ENCODE assay signal across 27 cellular contexts in the genomic region with DNA sequence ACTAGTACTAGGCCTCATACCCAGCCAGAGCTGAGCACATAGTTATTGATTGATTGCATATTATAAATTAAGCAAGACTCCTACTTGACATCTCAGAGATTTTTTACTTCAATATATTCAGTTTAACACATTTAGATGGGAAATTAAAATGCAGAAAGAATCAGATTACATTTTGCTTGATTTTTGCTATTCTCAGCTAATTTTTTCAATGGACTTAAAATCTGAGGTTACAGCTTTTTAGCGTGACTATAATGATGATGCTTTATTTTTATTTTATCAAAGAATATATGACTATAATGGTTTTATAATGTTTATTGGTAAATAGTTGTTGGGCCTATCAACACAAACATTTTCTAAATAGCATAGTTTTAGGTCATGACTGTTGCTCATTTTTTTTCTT.
"Had no signal": no experiment of that assay in that cellular context is flagged by ENCODE, and none has a peak within 500 bp of the region (broad histone marks: within the 10 kb centered on the region; RNA-seq: fewer than 3 reads in every experiment).

No MANE protein-coding gene starts in this region.

- H3K4me3 ChIP-seq: stomach, suprapubic skin, testis, thoracic aorta, thyroid gland, tibial artery, tibial nerve, transverse colon, upper lobe of left lung, upper lobe of right lung, uterus, vagina had no signal

- H3K9me3 ChIP-seq: suprapubic skin, testis, thoracic aorta, thyroid gland, tibial artery, transverse colon, upper lobe of right lung, uterus, vagina had no signal

- H3K27me3 ChIP-seq: stomach, suprapubic skin, testis, thyroid gland, tibial artery, tibial nerve, transverse colon, upper lobe of left lung, upper lobe of right lung, uterus, vagina had no signal

- DNase-seq: stimulated activated CD4-positive, alpha-beta T cell treated with anti-CD3 and anti-CD28 coated beads, Interleukin-2, amount 100 ng/mL, for 48 hours; stimulated activated CD4-positive, alpha-beta T cell treated with anti-CD3 and anti-CD28 coated beads, Interleukin-4, amount 100 ng/mL, for 1 hour; stimulated activated CD4-positive, alpha-beta T cell treated with anti-CD3 and anti-CD28 coated beads, Interleukin-4, amount 100 ng/mL, for 24 hours; stimulated activated CD4-positive, alpha-beta T cell treated with anti-CD3 and anti-CD28 coated beads, Interleukin-4, amount 100 ng/mL, for 4 hours; stimulated activated CD8-positive, alpha-beta memory T cell treated with anti-CD3 and anti-CD28 coated beads, Interleukin-4, amount 100 ng/mL, for 48 hours; stimulated activated naive B cell treated with anti-CD40 and anti-IgM and Interleukin-4, amounts not matched to agents 10 μg/mL and 1 μg/mL and 100 μg/mL, for 72 hours; stimulated activated naive CD4-positive, alpha-beta T cell; stimulated activated naive CD4-positive, alpha-beta T cell treated with Interleukin-2 at 50 U/mL for 16 hours; stimulated activated naive CD8-positive, alpha-beta T cell treated with anti-CD3 and anti-CD28 coated beads, Interleukin-15, amount 100 ng/mL, for 72 hours; stimulated activated naive CD8-positive, alpha-beta T cell treated with anti-CD3 and anti-CD28 coated beads, Interleukin-15, Interleukin-2, amounts not matched to agents 100 U/mL and 50 U/mL, for 24 hours; stomach; substantia nigra; testis; thyroid gland; tibial artery; transverse colon; trophoblast cell; upper lobe of left lung; upper lobe of right lung; uterus had no signal

- H3K4me1 ChIP-seq: stomach, suprapubic skin, testis, thyroid gland, tibial artery, tibial nerve, transverse colon, upper lobe of left lung, upper lobe of right lung, uterus, vagina had no signal

- H3K36me3 ChIP-seq: stomach, suprapubic skin, thoracic aorta, thyroid gland, tibial artery, tibial nerve, transverse colon, upper lobe of left lung, upper lobe of right lung, uterus, vagina had no signal

- H3K27ac ChIP-seq: stomach, suprapubic skin, testis, thoracic aorta, thyroid gland, tibial artery, tibial nerve, transverse colon, upper lobe of left lung, upper lobe of right lung, uterus, vagina had no signal

- FAIRE-seq: urothelium cell line had no signal

- ATAC-seq: stimulated activated effector memory CD8-positive, alpha-beta T cell treated with anti-CD3 and anti-CD28 coated beads, Interleukin-12 subunit alpha, Interleukin-12 subunit beta, amount 100 ng/mL, for 72 hours; stimulated activated memory B cell treated with anti-CD40 and anti-IgM and Interleukin-4, amounts not matched to agents 10 μg/mL and 1 μg/mL and 100 μg/mL, for 72 hours; stimulated activated naive B cell treated with anti-CD40 and anti-IgM and Interleukin-4, amounts not matched to agents 10 μg/mL and 1 μg/mL and 100 μg/mL, for 72 hours; stimulated activated naive CD8-positive, alpha-beta T cell treated with anti-CD3 and anti-CD28 coated beads, Interleukin-15, amount 100 ng/mL, for 72 hours; stimulated activated naive CD8-positive, alpha-beta T cell treated with anti-CD3 and anti-CD28 coated beads, Interleukin-15, Interleukin-2, amounts not matched to agents 100 U/mL and 50 U/mL, for 24 hours; upper lobe of right lung had no signal
